10 cellular contexts compared by ENCODE assay signal in genomic region chr9:137115394-137116026, GRCh38. TPM values are rescaled to one million over a fixed set of nuclear protein-coding genes. Genes with fewer than 3 reads are reported as not detected.
A peak's percentile ranks its signal among the peaks of the same experiment; 100 is the strongest.
DNase-seq lines count a peak whose midpoint lies in the region; ATAC-seq and TF ChIP-seq lines count a peak whose summit lies in the region.
"Had no signal": no experiment of that assay in that cellular context is flagged by ENCODE, and none has a peak within 500 bp of the region (broad histone marks: within the 10 kb centered on the region; RNA-seq: fewer than 3 reads in every experiment).

No MANE protein-coding gene starts in this region.

- no peaks in the 10 kb centered on the region for H3K27me3 Mint-ChIP-seq in CD8-positive, alpha-beta T cell (ENCODE audit: low read depth)

- H3K9me3 ChIP-seq in CD8-positive, alpha-beta T cell (ENCODE audit: low read length): no peaks in the 10 kb centered on the region
- H3K9me3 ChIP-seq in HUES6 (ENCODE audit: control insufficient read depth, insufficient read depth, low read depth, low read length): no peaks in the 10 kb centered on the region
- no peaks in the 10 kb centered on the region for H3K9me3 ChIP-seq in breast epithelium
- H3K9me3 ChIP-seq in osteoblast (ENCODE audit: low read depth, low read length): no peaks in the 10 kb centered on the region
- no peaks in the 10 kb centered on the region for H3K9me3 ChIP-seq in prostate gland
- H3K9me3 ChIP-seq: adrenal gland had no signal

- H3K27me3 ChIP-seq in CD8-positive, alpha-beta T cell (ENCODE audit: insufficient read depth, low read length): no peaks in the 10 kb centered on the region
- H3K27me3 ChIP-seq in HUES6 (ENCODE audit: control insufficient read depth, insufficient read depth, low read length): peaks cover 36% of the 10 kb centered on the region
- no peaks in the 10 kb centered on the region for H3K27me3 ChIP-seq in breast epithelium
- H3K27me3 ChIP-seq in osteoblast (ENCODE audit: insufficient read depth, low read length): no peaks in the 10 kb centered on the region
- H3K27me3 ChIP-seq in prostate gland (replicated peaks; ENCODE audit: insufficient read depth): no peaks in the 10 kb centered on the region
- H3K27me3 ChIP-seq: adrenal gland had no signal

- no peaks in the 10 kb centered on the region for H3K36me3 ChIP-seq in CD8-positive, alpha-beta T cell (ENCODE audit: insufficient read depth, low read length)
- H3K36me3 ChIP-seq in HUES6 (ENCODE audit: control insufficient read depth, insufficient read depth, low read length) (no peaks in the 10 kb centered on the region), breast epithelium (no peaks in the 10 kb centered on the region), osteoblast (ENCODE audit: insufficient read depth, low read length) (peaks cover 4% of the 10 kb centered on the region), prostate gland (no peaks in the 10 kb centered on the region)

- no peak overlapping the region for H2AFZ ChIP-seq in osteoblast (ENCODE audit: low read length)

- peaks cover 7% of the 10 kb centered on the region for H3K4me1 Mint-ChIP-seq in CD8-positive, alpha-beta T cell (ENCODE audit: low read depth)

- no peak for TF ChIP-seq CTCF in CD8-positive, alpha-beta T cell (IDR thresholded peaks at IDR 0.05)
- TF ChIP-seq CTCF in breast epithelium (IDR thresholded peaks at IDR 0.05) (no peak), osteoblast (IDR thresholded peaks at IDR 0.05; ENCODE audit: extremely low read depth, low read depth, low read length) (no peak), prostate gland (IDR thresholded peaks at IDR 0.05) (no peak)

- H3K4me3 ChIP-seq in CD8-positive, alpha-beta T cell (ENCODE audit: low read depth, low read length): no peak overlapping the region
- peak overlapping the region; percentile 48; the same call in 1 of the 2 replicates for H3K4me3 ChIP-seq in HUES6 (ENCODE audit: low read depth, low read length)
- peak overlapping the region in 2 of 3 donors; percentile 80 to 81 for H3K4me3 ChIP-seq in breast epithelium
- no peak overlapping the region for H3K4me3 ChIP-seq in osteoblast (ENCODE audit: insufficient read depth, low read length)
- no peak overlapping the region for H3K4me3 ChIP-seq in prostate gland

- TF ChIP-seq POLR2A in breast epithelium (IDR thresholded peaks at IDR 0.05) (no peak), prostate gland (IDR thresholded peaks at IDR 0.05) (no peak)

- H4K20me1 ChIP-seq in osteoblast (ENCODE audit: insufficient read depth, low read length): peaks cover 5% of the 10 kb centered on the region

- H3K4me2 ChIP-seq in osteoblast (ENCODE audit: insufficient read depth, low read length): no peak overlapping the region

- no peak overlapping the region for H3K27ac Mint-ChIP-seq in CD8-positive, alpha-beta T cell

- no peak for ATAC-seq in CD8-positive, alpha-beta T cell

- H3K4me3 Mint-ChIP-seq in CD8-positive, alpha-beta T cell: peak overlapping the region; percentile 35

- peaks cover 14% of the 10 kb centered on the region for H3K4me1 ChIP-seq in CD8-positive, alpha-beta T cell (ENCODE audit: insufficient read depth, low read length)
- 0 out of 2 replicates have a peak, but pooled peaks cover 6% of the 10 kb centered on the region for H3K4me1 ChIP-seq in HUES6 (ENCODE audit: control insufficient read depth, insufficient read depth, low read length)
- no peaks in the 10 kb centered on the region for H3K4me1 ChIP-seq in breast epithelium
- H3K4me1 ChIP-seq in osteoblast (ENCODE audit: insufficient read depth, low read length): no peaks in the 10 kb centered on the region
- H3K4me1 ChIP-seq in prostate gland (replicated peaks): no peaks in the 10 kb centered on the region

- WGBS in prostate gland: 74% methylated on average over 21 of the region's 21 CpGs

- DNase-seq in CD8-positive, alpha-beta T cell: peak in 1 of 7 experiments; percentile 11
- DNase-seq in breast epithelium (ENCODE audit: low spot score in 2 of 2) (no peak), osteoblast (ENCODE audit: insufficient read length, low spot score, missing footprints) (peak; percentile 89), SW 1271 (lab: John Stamatoyannopoulos, UW) (no peak), medulla oblongata (ENCODE audit: extremely low spot score) (no peak), prostate gland (ENCODE audit: low spot score) (no peak), DMS53 (lab: John Stamatoyannopoulos, UW) (no peak)
- DNase-seq: adrenal gland, T-helper 9 cell had no signal

- H3K36me3 Mint-ChIP-seq in CD8-positive, alpha-beta T cell: peaks cover 14% of the 10 kb centered on the region

- no peak overlapping the region for H3K9ac ChIP-seq in HUES6 (ENCODE audit: low read length)

- POLR2A ChIA-PET in CD8-positive, alpha-beta T cell (lab: Charles Lee): interaction anchor here (1.1 to 3.5 kb wide), 6 partner anchors 14 to 125 kb away, joined by 3 to 12 read pairs (median 6); partner anchors contain the start of genes MAN1B1, RNF224 and TUBB4B

- no peak overlapping the region for H3K27ac ChIP-seq in CD8-positive, alpha-beta T cell (ENCODE audit: low read depth, low read length)
- no peak overlapping the region for H3K27ac ChIP-seq in HUES6 (ENCODE audit: low read depth, low read length)
- H3K27ac ChIP-seq in breast epithelium: no peak overlapping the region
- H3K27ac ChIP-seq in osteoblast (ENCODE audit: low read depth, low read length): no peak overlapping the region
- H3K27ac ChIP-seq in prostate gland: no peak overlapping the region
- H3K27ac ChIP-seq: adrenal gland had no signal

- no peaks in the 10 kb centered on the region for H3K9me3 Mint-ChIP-seq in CD8-positive, alpha-beta T cell

- peaks cover 5% of the 10 kb centered on the region for H3K79me2 ChIP-seq in osteoblast (ENCODE audit: insufficient read depth, low read length)

- intact Hi-C loops in CD8-positive, alpha-beta T cell (cut with DNase I, micrococcal nuclease): no loop called here
- intact Hi-C loops in breast epithelium (cut with DNase I; ENCODE audit: low total_unique reads): loop anchor here (2.0 to 10.0 kb wide), 3 partner anchors 29 to 119 kb away; partner anchors contain the start of genes MAN1B1 and SLC34A3
- intact Hi-C loops in prostate gland (cut with DNase I): loop anchor here (5.0 kb wide), 1 partner anchor 112 kb away; the partner anchor contains the start of genes CYSRT1 and RNF224

- CTCF ChIA-PET in CD8-positive, alpha-beta T cell (lab: Charles Lee): interaction anchor here (0.8 to 1.5 kb wide), 6 partner anchors 20 to 112 kb away, joined by 3 to 6 read pairs (median 3); partner anchors contain the start of genes MAN1B1, RNF224 and TPRN

RNA-seq across cellular contexts. Expression of gene DPP7, which starts 1.0 kb away (rescaled TPM):
- total RNA-seq in CD8-positive, alpha-beta T cell: 100 to 1,000 TPM; 311 to 325 TPM
- total RNA-seq in breast epithelium (100 to 1,000 TPM; 115 to 137 (median 132) TPM), osteoblast (66.6 and 74.6 TPM in 2 replicates), prostate gland (100 to 1,000 TPM; 147 to 235 TPM)

RNA-seq across cellular contexts. Expression of gene GRIN1, which starts 23.4 kb away (rescaled TPM):
- not detected for total RNA-seq in CD8-positive, alpha-beta T cell
- total RNA-seq in breast epithelium (1 to 10 TPM in 2 of 3 donors, not detected in 1; 1.3 to 1.9 TPM), osteoblast (not detected in 2 replicates), prostate gland (1 to 10 TPM in 1 of 2 donors, under 1 TPM in 1; 0.59 to 1.8 TPM)

RNA-seq across cellular contexts. Expression of gene MAN1B1, which starts 28.7 kb away (rescaled TPM):
- 10 to 100 TPM; 60.3 to 62.9 TPM for total RNA-seq in CD8-positive, alpha-beta T cell
- total RNA-seq in breast epithelium (10 to 100 TPM; 50.1 to 62.8 (median 50.8) TPM), osteoblast (94.1 and 103 TPM in 2 replicates), prostate gland (100 to 1,000 TPM in 1 of 2 donors, 10 to 100 TPM in 1; 67.4 to 107 TPM)

RNA-seq across cellular contexts. Expression of gene UAP1L1, which starts 38.2 kb away (rescaled TPM):
- total RNA-seq in CD8-positive, alpha-beta T cell: 10 to 100 TPM; 14.1 to 18.7 TPM
- total RNA-seq in breast epithelium (10 to 100 TPM in 1 of 3 donors, 1 to 10 TPM in 2; 6.7 to 12.0 (median 6.9) TPM), osteoblast (35.9 and 36.9 TPM in 2 replicates), prostate gland (10 to 100 TPM in 1 of 2 donors, 1 to 10 TPM in 1; 8.2 to 19.9 TPM)

RNA-seq across cellular contexts. Expression of gene SAPCD2, which starts 45.2 kb away (rescaled TPM):
- total RNA-seq in CD8-positive, alpha-beta T cell: under 1 TPM; 0.38 to 0.47 TPM
- total RNA-seq in breast epithelium: 1 to 10 TPM in 2 of 3 donors, under 1 TPM in 1; 0.96 to 2.9 (median 2.8) TPM
- total RNA-seq in osteoblast: 0.88 and 1.1 TPM in 2 replicates
- total RNA-seq in prostate gland: 10 to 100 TPM in 1 of 2 donors, 1 to 10 TPM in 1; 7.2 to 17.2 TPM

Comparison
In these comparisons a context has a peak if more than half of its experiments do, and no peak if none do; other contexts are left out.
1. H3K4me3 ChIP-seq: peak in HUES6 (single experiment) and breast epithelium (2 of 3); none in CD8-positive, alpha-beta T cell (single experiment), osteoblast (single experiment) and prostate gland (0 of 2).
2. intact Hi-C loops: an anchor here in breast epithelium (2.0 to 10.0 kb wide) and prostate gland (5.0 kb wide); none called in CD8-positive, alpha-beta T cell.